In genomic region chr17:77436481-77436880, GRCh38 we compare ENCODE assay signal across 10 cellular contexts.
DNase-seq lines count a peak whose midpoint lies in the region; TF ChIP-seq lines count a peak whose summit lies in the region.
"Had no signal": no experiment of that assay in that cellular context is flagged by ENCODE, and none has a peak within 500 bp of the region (broad histone marks: within the 10 kb centered on the region; RNA-seq: fewer than 3 reads in every experiment).

No MANE protein-coding gene starts in this region.

- H3K36me3 ChIP-seq in SU-DHL-6 (ENCODE audit: low read length) (no peaks in the 10 kb centered on the region), esophagus squamous epithelium (peaks cover 0 to 14% (median 0%) of the 10 kb centered on the region in 3 donors), skeletal muscle satellite cell (ENCODE audit: insufficient read depth, low read length) (peaks cover 22% of the 10 kb centered on the region)

- peaks cover 74 to 99% (median 84%) of the 10 kb centered on the region in 3 donors for H3K4me1 ChIP-seq in esophagus squamous epithelium
- peaks cover 71% of the 10 kb centered on the region for H3K4me1 ChIP-seq in skeletal muscle satellite cell (ENCODE audit: control insufficient read depth, insufficient read depth, low read length)

- no peaks in the 10 kb centered on the region for H3K9me3 Mint-ChIP-seq in T-helper 2 cell treated with Interferon-gamma antibody and Interleukin-4, amounts not matched to agents 5 μg/mL and 100 μg/mL, for 36 hours

- peaks cover 35% of the 10 kb centered on the region for H3K79me2 ChIP-seq in SU-DHL-6 (ENCODE audit: insufficient read depth, low read length)

- 20 to 100% methylated on average over 1 of the region's 11 CpGs for WGBS in esophagus squamous epithelium, 2 donors

- H4K20me1 ChIP-seq in SU-DHL-6 (ENCODE audit: low read depth, low read length): no peaks in the 10 kb centered on the region

- intact Hi-C loops in esophagus squamous epithelium (cut with DNase I): no loop called here

- peak overlapping the region; percentile 60 for H3K27ac Mint-ChIP-seq in T-helper 2 cell treated with Interferon-gamma antibody and Interleukin-4, amounts not matched to agents 5 μg/mL and 100 μg/mL, for 36 hours

- peaks cover 36% of the 10 kb centered on the region for H3K36me3 Mint-ChIP-seq in T-helper 2 cell treated with Interferon-gamma antibody and Interleukin-4, amounts not matched to agents 5 μg/mL and 100 μg/mL, for 36 hours (ENCODE audit: low read depth)

- DNase-seq in T-helper 2 cell treated with Interferon-gamma antibody and Interleukin-4, amounts not matched to agents 5 μg/mL and 100 μg/mL, for 36 hours (ENCODE audit: low spot score): no peak
- DNase-seq in T-helper 2 cell (no peak), esophagus squamous epithelium (lab: John Stamatoyannopoulos, UW) (no peak), CD1c-positive myeloid dendritic cell (ENCODE audit: extremely low spot score) (no peak), globus pallidus (ENCODE audit: low spot score) (no peak), SIG-M5 treated with dmso at 0.1 percent for 504 hours (lab: John Stamatoyannopoulos, UW; ENCODE audit: unreplicated experiment) (no peak)
- DNase-seq: NCI-H187 had no signal

- H2AFZ ChIP-seq in SU-DHL-6 (ENCODE audit: low read depth, low read length, severe bottlenecking): no peak overlapping the region

- no peak for TF ChIP-seq POLR2A in esophagus squamous epithelium (IDR thresholded peaks at IDR 0.05)

- H3K9me3 ChIP-seq in SU-DHL-6 (ENCODE audit: insufficient read depth, low read length) (no peaks in the 10 kb centered on the region), esophagus squamous epithelium (no peaks in the 10 kb centered on the region), skeletal muscle satellite cell (replicated peaks; ENCODE audit: low read length) (no peaks in the 10 kb centered on the region)
- H3K9me3 ChIP-seq: A549 had no signal

- H3K4me2 ChIP-seq in SU-DHL-6 (ENCODE audit: low read depth, low read length, poor library complexity, severe bottlenecking) (peak overlapping the region; percentile 72), skeletal muscle satellite cell (ENCODE audit: low read length) (peak overlapping the region; percentile 30)
- H3K4me2 ChIP-seq: A549 had no signal

- H3K27me3 Mint-ChIP-seq in T-helper 2 cell treated with Interferon-gamma antibody and Interleukin-4, amounts not matched to agents 5 μg/mL and 100 μg/mL, for 36 hours (ENCODE audit: low read depth): no peaks in the 10 kb centered on the region

- H3K9me2 ChIP-seq in SU-DHL-6 (replicated peaks; ENCODE audit: insufficient read depth, low read length): no peaks in the 10 kb centered on the region

- no peaks in the 10 kb centered on the region for H3K27me3 ChIP-seq in SU-DHL-6 (ENCODE audit: low read length)
- H3K27me3 ChIP-seq in esophagus squamous epithelium: no peaks in the 10 kb centered on the region
- no peaks in the 10 kb centered on the region for H3K27me3 ChIP-seq in skeletal muscle satellite cell (ENCODE audit: control insufficient read depth, insufficient read depth, low read length)

- TF ChIP-seq CTCF in SU-DHL-6 (IDR thresholded peaks at IDR 0.05; ENCODE audit: insufficient read depth, low read length, poor library complexity, severe bottlenecking) (no peak), esophagus squamous epithelium (IDR thresholded peaks at IDR 0.05) (no peak)

- peak overlapping the region; percentile 53 for H3K4me3 ChIP-seq in SU-DHL-6 (ENCODE audit: insufficient read depth, low read length, poor library complexity, severe bottlenecking)
- no peak overlapping the region for H3K4me3 ChIP-seq in esophagus squamous epithelium
- H3K4me3 ChIP-seq in skeletal muscle satellite cell (ENCODE audit: low read length): no peak overlapping the region
- H3K4me3 ChIP-seq: A549 had no signal

- peaks cover 79% of the 10 kb centered on the region for H3K4me1 Mint-ChIP-seq in T-helper 2 cell treated with Interferon-gamma antibody and Interleukin-4, amounts not matched to agents 5 μg/mL and 100 μg/mL, for 36 hours (ENCODE audit: low read depth)

- H3K27ac ChIP-seq in SU-DHL-6 (ENCODE audit: low read depth, low read length) (peak overlapping the region; percentile 100), esophagus squamous epithelium (peak overlapping the region; percentile 38 to 88 (median 71))

- H3F3A ChIP-seq in SU-DHL-6 (ENCODE audit: insufficient read depth): peaks cover 94% of the 10 kb centered on the region

- H3K9ac ChIP-seq in SU-DHL-6 (ENCODE audit: low read length) (peak overlapping the region; percentile 91), skeletal muscle satellite cell (ENCODE audit: low read depth, low read length) (no peak overlapping the region)

- no peak overlapping the region for H3K4me3 Mint-ChIP-seq in T-helper 2 cell treated with Interferon-gamma antibody and Interleukin-4, amounts not matched to agents 5 μg/mL and 100 μg/mL, for 36 hours
